Comparison of ENCODE assay signal across 8 cellular contexts in genomic region chrX:57591284-57592158, GRCh38. TPM values are rescaled to one million over a fixed set of nuclear protein-coding genes. Genes with fewer than 3 reads are reported as not detected.
DNase-seq lines count a peak whose midpoint lies in the region; ATAC-seq and TF ChIP-seq lines count a peak whose summit lies in the region.
"Not testable (repeated sequence)": the region's sequence is repeated elsewhere in the genome, so short reads cannot be mapped to it uniquely, and the experiment has no call there.

Gene ZXDB, plus strand, starts transcription at chrX:57592011. Its CDS starts 38 bp downstream, at chrX:57592049.

- H3K27me3 ChIP-seq in PC-3 (ENCODE audit: low read length); adipocyte (replicated peaks; ENCODE audit: control insufficient read depth, insufficient read depth, low read length): not testable (repeated sequence)

- H3K4me1 ChIP-seq in PC-3 (ENCODE audit: insufficient read depth, low read length) (peaks cover 32% of the 10 kb centered on the region), adipocyte (ENCODE audit: control insufficient read depth, insufficient read depth, low read length) (peaks cover 21% of the 10 kb centered on the region)

- POLR2A ChIA-PET in PC-3 (lab: Charles Lee; ENCODE audit: unreplicated experiment): not testable (repeated sequence)

- not testable (repeated sequence) for H3F3A ChIP-seq in PC-3 (ENCODE audit: low read length, unreplicated experiment)

- peak within 1 kb of the TSS; percentile 71 for H2AFZ ChIP-seq in PC-3 (ENCODE audit: low read length)

- DNase-seq in G401 (ENCODE audit: low spot score) (peak; percentile 43), PC-3 (peak; percentile 75), adipocyte (ENCODE audit: low read depth) (peak; percentile 61), fibroblast of villous mesenchyme (ENCODE audit: low read depth) (peak; percentile 34), myocyte (ENCODE audit: low read depth) (peak; percentile 21)

- peak within 1 kb of the TSS; percentile 82 for H3K4me2 ChIP-seq in PC-3 (ENCODE audit: low read length)

- H3K9ac ChIP-seq in PC-3 (ENCODE audit: low read length): peak within 1 kb of the TSS; percentile 78
- peak within 1 kb of the TSS; percentile 81 for H3K9ac ChIP-seq in adipocyte (ENCODE audit: low read length)

- H3K4me3 ChIP-seq in PC-3 (ENCODE audit: low read length) (peak within 1 kb of the TSS; percentile 63), adipocyte (ENCODE audit: low read length) (peak within 1 kb of the TSS; percentile 82), fibroblast of villous mesenchyme (ENCODE audit: low read depth, low read length) (peak within 1 kb of the TSS; percentile 62)

- intact Hi-C loops in PC-3 (cut with micrococcal nuclease): loop anchor here (10.0 kb wide), 1 partner anchor 53 kb away; no protein-coding TSS in a partner anchor

- H3K36me3 ChIP-seq in PC-3 (ENCODE audit: low read depth, low read length); adipocyte (ENCODE audit: control insufficient read depth, insufficient read depth, low read length, severe bottlenecking): not testable (repeated sequence)

- TSS peak; percentile 89 for BruUV-seq in PC-3 (replicated peaks; lab: Mats Ljungman, UMichigan)

- H3K27ac ChIP-seq in PC-3 (ENCODE audit: low read length): peak within 1 kb of the TSS; percentile 68
- peak within 1 kb of the TSS; percentile 41 for H3K27ac ChIP-seq in temporal lobe (ENCODE audit: low read depth, low read length)

- in situ Hi-C loops in G401 (cut with HindIII; ENCODE audit: low sequenced_read_pairs): not testable (repeated sequence)

- not testable (repeated sequence) for H3K9me3 ChIP-seq in PC-3 (ENCODE audit: low read length); adipocyte (ENCODE audit: control insufficient read depth, low read length)

- TF ChIP-seq CTCF in PC-3 (conservative IDR thresholded peaks at IDR 0.05; ENCODE audit: low read depth, low read length); fibroblast of villous mesenchyme (IDR thresholded peaks at IDR 0.05; ENCODE audit: insufficient read depth, low read depth, low read length): not testable (repeated sequence)

- H4K20me1 ChIP-seq in PC-3 (ENCODE audit: low read length): not testable (repeated sequence)

- not testable (repeated sequence) for H3K9me2 ChIP-seq in PC-3 (replicated peaks; ENCODE audit: low read length)

- CTCF ChIA-PET in PC-3 (lab: Charles Lee): not testable (repeated sequence)

- ATAC-seq in GM21723 (IDR thresholded peaks at IDR 0.05; ENCODE audit: unreplicated experiment) (peak; percentile 56), HG03520 (IDR thresholded peaks at IDR 0.05; ENCODE audit: unreplicated experiment) (peak; percentile 32), PC-3 (peak; percentile 52)

- peaks cover 29% of the 10 kb centered on the region for H3K79me2 ChIP-seq in PC-3 (ENCODE audit: low read length)

RNA-seq across cellular contexts. Expression of gene ZXDB, which starts in this region (rescaled TPM):
- 6.5 and 9.2 TPM in 2 replicates for total RNA-seq in G401 (2014; rRNA removed; shearing (Covaris generic))
- total RNA-seq in PC-3 (2014; rRNA removed): 10.1 and 11.1 TPM in 2 replicates
- 7.7 and 10.4 TPM in 2 replicates for total RNA-seq in fibroblast of villous mesenchyme
- total RNA-seq in myocyte: 10.1 and 10.2 TPM in 2 replicates
- 2.9 TPM for polyA plus RNA-seq in myocyte (2012)
- 16.5 TPM for total RNA-seq in temporal lobe

Comparison
In these comparisons a context has a peak if more than half of its experiments do, and no peak if none do; other contexts are left out.
1. Peak in every context shown above with its lines: DNase-seq, ATAC-seq, H3K4me3 ChIP-seq and H3K27ac ChIP-seq.
2. DNase-seq: peak in every context shown above with its lines; median percentile 75 in PC-3; 61 in adipocyte; 43 in G401; 34 in fibroblast of villous mesenchyme; 21 in myocyte.